ENCODE assay signal across 32 cellular contexts in the genomic region with DNA sequence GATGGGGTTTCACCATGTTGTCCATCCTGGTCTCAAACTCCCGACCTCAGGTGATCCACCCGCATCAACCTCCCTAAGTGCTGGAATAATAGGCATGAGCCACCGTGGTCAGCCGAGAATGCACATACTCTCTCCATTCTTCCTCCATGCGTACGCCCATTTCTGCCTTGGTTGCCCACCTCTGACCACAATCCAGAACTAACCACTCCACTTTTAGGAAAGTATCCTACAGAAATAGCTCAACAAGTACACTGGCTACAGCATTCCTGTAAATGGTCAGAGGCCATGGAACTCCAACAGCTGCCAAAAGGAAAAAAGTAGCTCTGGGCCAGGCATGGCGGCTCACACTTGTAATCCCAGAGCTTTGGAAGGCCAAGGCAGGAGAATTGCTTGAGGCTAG.
"Had no signal": no experiment of that assay in that cellular context is flagged by ENCODE, and none has a peak within 500 bp of the region (broad histone marks: within the 10 kb centered on the region; RNA-seq: fewer than 3 reads in every experiment).

No MANE protein-coding gene starts in this region.

- H3K4me3 ChIP-seq: ascending aorta, cardiac muscle cell, Peyer's patch had no signal

- H3K27me3 Mint-ChIP-seq: activated CD4-positive, alpha-beta T cell treated with anti-CD3 and anti-CD28 coated beads for 36 hours; activated CD4-positive, alpha-beta T cell treated with anti-CD3 and anti-CD28 coated beads, Interleukin-2, amount 10 ng/mL, durations not matched to agents 7 days and 5 days; activated naive CD4-positive, alpha-beta T cell treated with anti-CD3 and anti-CD28 coated beads, Interleukin-2, amount 50 U/mL, for 24 hours; activated naive CD8-positive, alpha-beta T cell treated with anti-CD3 and anti-CD28 coated beads, Interleukin-2, amount 10 ng/mL, durations not matched to agents 7 days and 5 days; activated T-cell treated with anti-CD3 and anti-CD28 coated beads, Interleukin-2, amount 50 U/mL, for 24 hours; central memory CD8-positive, alpha-beta T cell had no signal

- ATAC-seq: activated CD4-positive, alpha-beta T cell treated with anti-CD3 and anti-CD28 coated beads for 36 hours; activated CD8-positive, alpha-beta T cell treated with anti-CD3 and anti-CD28 coated beads, Interleukin-2, amount 10 ng/mL, durations not matched to agents 7 days and 5 days; Right ventricle myocardium inferior had no signal

- H3K36me3 ChIP-seq: ascending aorta, cardiac muscle cell, Peyer's patch, WERI-Rb-1 had no signal

- H3K27me3 ChIP-seq: ascending aorta, cardiac muscle cell, Peyer's patch had no signal

- H3K4me1 ChIP-seq: ascending aorta had no signal

- H3K4me3 Mint-ChIP-seq: activated CD4-positive, alpha-beta T cell treated with anti-CD3 and anti-CD28 coated beads for 36 hours; activated CD4-positive, alpha-beta T cell treated with anti-CD3 and anti-CD28 coated beads, Interleukin-2, amount 10 ng/mL, durations not matched to agents 7 days and 5 days; activated CD8-positive, alpha-beta T cell treated with anti-CD3 and anti-CD28 coated beads, Interleukin-2, amount 10 ng/mL, durations not matched to agents 7 days and 5 days; activated naive CD4-positive, alpha-beta T cell treated with anti-CD3 and anti-CD28 coated beads, Interleukin-2, amount 50 U/mL, for 24 hours; activated naive CD8-positive, alpha-beta T cell treated with anti-CD3 and anti-CD28 coated beads, Interleukin-2, amount 10 ng/mL, durations not matched to agents 7 days and 5 days; activated T-cell treated with anti-CD3 and anti-CD28 coated beads, Interleukin-2, amount 50 U/mL, for 24 hours; central memory CD8-positive, alpha-beta T cell had no signal

- H3K36me3 Mint-ChIP-seq: activated naive CD4-positive, alpha-beta T cell treated with anti-CD3 and anti-CD28 coated beads, Interleukin-2, amount 50 U/mL, for 24 hours had no signal

- H3K27ac Mint-ChIP-seq: activated CD4-positive, alpha-beta T cell treated with anti-CD3 and anti-CD28 coated beads for 36 hours; activated CD4-positive, alpha-beta T cell treated with anti-CD3 and anti-CD28 coated beads, Interleukin-2, amount 10 ng/mL, durations not matched to agents 7 days and 5 days; activated CD8-positive, alpha-beta T cell treated with anti-CD3 and anti-CD28 coated beads, Interleukin-2, amount 10 ng/mL, durations not matched to agents 7 days and 5 days; activated naive CD4-positive, alpha-beta T cell treated with anti-CD3 and anti-CD28 coated beads, Interleukin-2, amount 50 U/mL, for 24 hours; activated T-cell treated with anti-CD3 and anti-CD28 coated beads, Interleukin-2, amount 50 U/mL, for 24 hours; activated T-helper 2 cell treated with anti-CD3 and anti-CD28 coated beads, Interferon-gamma antibody, Interleukin-2, Interleukin-4, amounts not matched to agents 10 μg/mL and 5 μg/mL and 100 μg/mL, durations not matched to agents 14 hours and 24 hours and 36 hours had no signal

- H3K9me3 ChIP-seq: ascending aorta, Peyer's patch had no signal

- H3K9me3 Mint-ChIP-seq: activated CD4-positive, alpha-beta T cell treated with anti-CD3 and anti-CD28 coated beads, Interleukin-2, amount 10 ng/mL, durations not matched to agents 7 days and 5 days; activated naive CD4-positive, alpha-beta T cell treated with anti-CD3 and anti-CD28 coated beads, Interleukin-2, amount 50 U/mL, for 24 hours; activated naive CD8-positive, alpha-beta T cell treated with anti-CD3 and anti-CD28 coated beads, Interleukin-2, amount 10 ng/mL, durations not matched to agents 7 days and 5 days; activated T-cell treated with anti-CD3 and anti-CD28 coated beads, Interleukin-2, amount 50 U/mL, for 24 hours; activated T-helper 2 cell treated with anti-CD3 and anti-CD28 coated beads, Interferon-gamma antibody, Interleukin-2, Interleukin-4, amounts not matched to agents 10 μg/mL and 5 μg/mL and 100 μg/mL, durations not matched to agents 14 hours and 24 hours and 36 hours; central memory CD8-positive, alpha-beta T cell had no signal

- H3K27ac ChIP-seq: ascending aorta, cardiac muscle cell, Peyer's patch, RWPE1, WERI-Rb-1 had no signal

- DNase-seq: activated CD4-positive, alpha-beta T cell treated with anti-CD3 and anti-CD28 coated beads for 36 hours; activated CD4-positive, alpha-beta T cell treated with anti-CD3 and anti-CD28 coated beads, Interleukin-2, amount 10 ng/mL, durations not matched to agents 7 days and 5 days; activated CD4-positive, alpha-beta T cell treated with anti-CD3 and anti-CD28 coated beads, Interleukin-2, amount 50 U/mL, for 48 hours; activated CD8-positive, alpha-beta T cell treated with anti-CD3 and anti-CD28 coated beads, Interleukin-2, amount 10 ng/mL, durations not matched to agents 7 days and 5 days; activated gamma-delta T cell; activated naive CD4-positive, alpha-beta T cell treated with Interleukin-2 at 50 U/mL for 16 hours; activated naive CD8-positive, alpha-beta T cell treated with anti-CD3 and anti-CD28 coated beads, Interleukin-2, amount 10 ng/mL, durations not matched to agents 7 days and 5 days; activated T-cell treated with anti-CD3 and anti-CD28 coated beads, Interleukin-2, amount 50 U/mL, for 24 hours; amygdala; Kasumi-1; KG1; MM.1S; MV-4-11; NCI-H1092; NCI-H1436 treated with DMSO at 0.1 percent for 48 hours; NCI-H187 treated with DMSO at 0.1 percent for 48 hours; NCI-H2081; NCI-H345; NCI-H524 treated with DMSO at 0.1 percent for 48 hours; Peyer's patch; SW 1271; T-helper 1 cell; T-helper 2 cell; T-helper 9 cell; WERI-Rb-1 had no signal
